ENCODE assay signal across 13 cellular contexts in genomic region chr5:133962801-133963476, GRCh38. TPM values are rescaled to one million over a fixed set of nuclear protein-coding genes. Genes with fewer than 3 reads are reported as not detected.
DNase-seq lines count a peak whose midpoint lies in the region; ATAC-seq and TF ChIP-seq lines count a peak whose summit lies in the region.
"Had no signal": no experiment of that assay in that cellular context is flagged by ENCODE, and none has a peak within 500 bp of the region (broad histone marks: within the 10 kb centered on the region; RNA-seq: fewer than 3 reads in every experiment).

No MANE protein-coding gene starts in this region.

- no peak overlapping the region for H3K4me3 ChIP-seq in fibroblast of mammary gland (ENCODE audit: control insufficient read depth, low read depth, low read length)
- H3K4me3 ChIP-seq: skin epidermis had no signal

- TF ChIP-seq CTCF in fibroblast of mammary gland (conservative IDR thresholded peaks at IDR 0.05; ENCODE audit: control insufficient read depth, insufficient read depth, low read depth, low read length), result no peak

- peaks cover 6% of the 10 kb centered on the region for H3K9me3 Mint-ChIP-seq in activated naive CD4-positive, alpha-beta T cell treated with anti-CD3 and anti-CD28 coated beads for 36 hours
- H3K9me3 Mint-ChIP-seq in activated CD4-positive, alpha-beta memory T cell treated with anti-CD3 and anti-CD28 coated beads for 36 hours, result no peaks in the 10 kb centered on the region
- peaks cover 0 to 13% of the 10 kb centered on the region in 2 donors for H3K9me3 Mint-ChIP-seq in stimulated activated naive CD8-positive, alpha-beta T cell treated with anti-CD3 and anti-CD28 coated beads, Interleukin-15, amount 100 ng/mL, for 72 hours

- H3K4me3 Mint-ChIP-seq in activated naive CD4-positive, alpha-beta T cell treated with anti-CD3 and anti-CD28 coated beads for 36 hours, result no peak overlapping the region
- H3K4me3 Mint-ChIP-seq in activated CD4-positive, alpha-beta memory T cell treated with anti-CD3 and anti-CD28 coated beads for 36 hours, result no peak overlapping the region
- H3K4me3 Mint-ChIP-seq in stimulated activated naive CD8-positive, alpha-beta T cell treated with anti-CD3 and anti-CD28 coated beads, Interleukin-15, amount 100 ng/mL, for 72 hours, result peak overlapping the region; percentile 6 to 69

- peaks cover 65% of the 10 kb centered on the region for H3K4me1 Mint-ChIP-seq in activated naive CD4-positive, alpha-beta T cell treated with anti-CD3 and anti-CD28 coated beads for 36 hours (ENCODE audit: low read depth)
- peaks cover 65% of the 10 kb centered on the region for H3K4me1 Mint-ChIP-seq in activated CD4-positive, alpha-beta memory T cell treated with anti-CD3 and anti-CD28 coated beads for 36 hours (ENCODE audit: low read depth)
- peaks cover 67% of the 10 kb centered on the region for H3K4me1 Mint-ChIP-seq in stimulated activated naive CD8-positive, alpha-beta T cell treated with anti-CD3 and anti-CD28 coated beads, Interleukin-15, amount 100 ng/mL, for 72 hours

- intact Hi-C loops in activated naive CD4-positive, alpha-beta T cell treated with anti-CD3 and anti-CD28 coated beads for 36 hours (cut with micrococcal nuclease), result no loop called here
- intact Hi-C loops in activated CD4-positive, alpha-beta memory T cell treated with anti-CD3 and anti-CD28 coated beads for 36 hours (cut with micrococcal nuclease), result no loop called here

- CTCF ChIA-PET in activated naive CD4-positive, alpha-beta T cell treated with anti-CD3 and anti-CD28 coated beads for 36 hours (lab: Charles Lee), result interaction anchor here (0.6 to 2.0 kb wide), 5 partner anchors 8 to 951 kb away, joined by 3 to 10 read pairs (median 5); no protein-coding TSS in a partner anchor
- CTCF ChIA-PET in activated CD4-positive, alpha-beta memory T cell treated with anti-CD3 and anti-CD28 coated beads for 36 hours (lab: Charles Lee), result interaction anchor here (0.7 to 2.3 kb wide), 9 partner anchors 17 to 539 kb away, joined by 3 to 8 read pairs (median 4); no protein-coding TSS in a partner anchor

- peaks cover 18% of the 10 kb centered on the region for H3K36me3 Mint-ChIP-seq in activated naive CD4-positive, alpha-beta T cell treated with anti-CD3 and anti-CD28 coated beads for 36 hours (ENCODE audit: low read depth)
- peaks cover 23% of the 10 kb centered on the region for H3K36me3 Mint-ChIP-seq in activated CD4-positive, alpha-beta memory T cell treated with anti-CD3 and anti-CD28 coated beads for 36 hours

- H3K27me3 Mint-ChIP-seq in activated naive CD4-positive, alpha-beta T cell treated with anti-CD3 and anti-CD28 coated beads for 36 hours (ENCODE audit: low read depth), result no peaks in the 10 kb centered on the region
- no peaks in the 10 kb centered on the region for H3K27me3 Mint-ChIP-seq in activated CD4-positive, alpha-beta memory T cell treated with anti-CD3 and anti-CD28 coated beads for 36 hours
- no peaks in the 10 kb centered on the region for H3K27me3 Mint-ChIP-seq in stimulated activated naive CD8-positive, alpha-beta T cell treated with anti-CD3 and anti-CD28 coated beads, Interleukin-15, amount 100 ng/mL, for 72 hours

- no peak for DNase-seq in activated naive CD4-positive, alpha-beta T cell treated with anti-CD3 and anti-CD28 coated beads for 36 hours
- no peak for DNase-seq in activated naive CD4-positive, alpha-beta T cell (lab: John Stamatoyannopoulos, UW)
- DNase-seq in activated CD4-positive, alpha-beta memory T cell treated with anti-CD3 and anti-CD28 coated beads for 36 hours, result no peak
- peak; percentile 67 for DNase-seq in fibroblast of mammary gland (ENCODE audit: low read depth)
- DNase-seq in stimulated activated naive CD8-positive, alpha-beta T cell treated with anti-CD3 and anti-CD28 coated beads, Interleukin-15, amount 100 ng/mL, for 72 hours, result no peak
- DNase-seq: activated CD4-positive, alpha-beta T cell treated with anti-CD3 and anti-CD28 coated beads for 48 hours; AML-193; central memory CD4-positive, alpha-beta T cell; NCI-H2029 treated with DMSO at 0.1 percent for 48 hours had no signal

- ATAC-seq in stimulated activated naive CD8-positive, alpha-beta T cell treated with anti-CD3 and anti-CD28 coated beads, Interleukin-15, amount 100 ng/mL, for 72 hours, result peak; percentile 35
- ATAC-seq in GM18861 (IDR thresholded peaks at IDR 0.05; ENCODE audit: unreplicated experiment) (no peak), HG03097 (IDR thresholded peaks at IDR 0.05; ENCODE audit: low FRiP score, unreplicated experiment) (no peak), GM19023 (IDR thresholded peaks at IDR 0.05; ENCODE audit: unreplicated experiment) (no peak)

- H3K27ac Mint-ChIP-seq in activated naive CD4-positive, alpha-beta T cell treated with anti-CD3 and anti-CD28 coated beads for 36 hours, result peak overlapping the region; percentile 60
- H3K27ac Mint-ChIP-seq in activated CD4-positive, alpha-beta memory T cell treated with anti-CD3 and anti-CD28 coated beads for 36 hours, result peak overlapping the region; percentile 79
- H3K27ac Mint-ChIP-seq in stimulated activated naive CD8-positive, alpha-beta T cell treated with anti-CD3 and anti-CD28 coated beads, Interleukin-15, amount 100 ng/mL, for 72 hours, result peak overlapping the region; percentile 6 to 26

- POLR2A ChIA-PET in activated CD4-positive, alpha-beta memory T cell treated with anti-CD3 and anti-CD28 coated beads for 36 hours (lab: Charles Lee), result interaction anchor here (1.3 kb wide), 2 partner anchors 33 to 41 kb away, joined by 3 read pairs; no protein-coding TSS in a partner anchor

RNA-seq across cellular contexts. Expression of gene C5orf15, which starts 5.5 kb away (rescaled TPM):
- total RNA-seq in activated naive CD4-positive, alpha-beta T cell treated with anti-CD3 and anti-CD28 coated beads for 36 hours, result 10 to 100 TPM; 18.1 to 18.6 TPM
- 10 to 100 TPM; 23.7 to 26.7 TPM for total RNA-seq in activated CD4-positive, alpha-beta memory T cell treated with anti-CD3 and anti-CD28 coated beads for 36 hours

RNA-seq across cellular contexts. Expression of gene VDAC1, which starts 41.8 kb away (rescaled TPM):
- 100 to 1,000 TPM; 485 to 513 TPM for total RNA-seq in activated naive CD4-positive, alpha-beta T cell treated with anti-CD3 and anti-CD28 coated beads for 36 hours
- 100 to 1,000 TPM; 407 to 416 TPM for total RNA-seq in activated CD4-positive, alpha-beta memory T cell treated with anti-CD3 and anti-CD28 coated beads for 36 hours

Comparison
In these comparisons a context has a peak if more than half of its experiments do, and no peak if none do; other contexts are left out.
1. H3K27ac Mint-ChIP-seq: peak in every context shown above with its lines; median percentile 79 in activated CD4-positive, alpha-beta memory T cell treated with anti-CD3 and anti-CD28 coated beads for 36 hours; 60 in activated naive CD4-positive, alpha-beta T cell treated with anti-CD3 and anti-CD28 coated beads for 36 hours; 16 in stimulated activated naive CD8-positive, alpha-beta T cell treated with anti-CD3 and anti-CD28 coated beads, Interleukin-15, amount 100 ng/mL, for 72 hours.
2. H3K4me3 Mint-ChIP-seq: peak in stimulated activated naive CD8-positive, alpha-beta T cell treated with anti-CD3 and anti-CD28 coated beads, Interleukin-15, amount 100 ng/mL, for 72 hours (2 of 2); none in activated naive CD4-positive, alpha-beta T cell treated with anti-CD3 and anti-CD28 coated beads for 36 hours (single experiment) and activated CD4-positive, alpha-beta memory T cell treated with anti-CD3 and anti-CD28 coated beads for 36 hours (single experiment).